In genomic region chr4:140238353-140239041, GRCh38 we compare ENCODE assay signal across 8 cellular contexts.
A peak's percentile ranks its signal among the peaks of the same experiment; 100 is the strongest.
DNase-seq lines count a peak whose midpoint lies in the region; ATAC-seq and TF ChIP-seq lines count a peak whose summit lies in the region.

No MANE protein-coding gene starts in this region.

- CTCF ChIA-PET in WTC11 (lab: Charles Lee), result interaction anchor here (0.7 to 3.0 kb wide), 9 partner anchors 11 to 540 kb away, joined by 3 to 26 read pairs (median 5); no protein-coding TSS in a partner anchor

- no peaks in the 10 kb centered on the region for H3K36me3 Mint-ChIP-seq in WTC11

- ATAC-seq in WTC11, result peak; percentile 57
- ATAC-seq in HG03460 (IDR thresholded peaks at IDR 0.05; ENCODE audit: unreplicated experiment), result no peak
- no peak for ATAC-seq in HG02642 (IDR thresholded peaks at IDR 0.05; ENCODE audit: poor library complexity, unreplicated experiment)
- ATAC-seq in HG02610 (IDR thresholded peaks at IDR 0.05; ENCODE audit: unreplicated experiment), result no peak

- H3K4me1 ChIP-seq in cardiac muscle cell (ENCODE audit: low read depth), result peaks cover 50% of the 10 kb centered on the region

- H3K36me3 ChIP-seq in cardiac muscle cell, result no peaks in the 10 kb centered on the region

- no peak for TF ChIP-seq CTCF in WTC11 (IDR thresholded peaks at IDR 0.05)
- no peak for TF ChIP-seq CTCF in cardiac muscle cell (IDR thresholded peaks at IDR 0.05; ENCODE audit: low read depth, low read length)

- H3K9me3 ChIP-seq in cardiac muscle cell (ENCODE audit: low read depth), result no peaks in the 10 kb centered on the region

- H3K27ac ChIP-seq in cardiac muscle cell, result peak overlapping the region; percentile 92

- DNase-seq in DMS153 (lab: John Stamatoyannopoulos, UW) (peak; percentile 95), NCI-H2029 treated with DMSO at 0.1 percent for 48 hours (lab: John Stamatoyannopoulos, UW) (peak; percentile 86), WTC11 (ENCODE audit: low spot score) (peak; percentile 49), cardiac muscle cell (ENCODE audit: low read depth in 1 of 2, low spot score in 1 of 2) (peak; percentile 84 to 96), retina (peak; percentile 71)

- H3K27me3 Mint-ChIP-seq in WTC11 (ENCODE audit: low read depth), result no peaks in the 10 kb centered on the region; the same call in 1 of the 2 replicates

- peak overlapping the region; percentile 100 for H3K27ac Mint-ChIP-seq in WTC11

- H3K27me3 ChIP-seq in cardiac muscle cell, result no peaks in the 10 kb centered on the region

- no peak overlapping the region for H3K4me3 ChIP-seq in cardiac muscle cell

- H3K9me3 Mint-ChIP-seq in WTC11, result no peaks in the 10 kb centered on the region

- POLR2A ChIA-PET in WTC11 (lab: Charles Lee), result interaction anchor here (0.5 to 3.1 kb wide), 6 partner anchors 14 to 1077 kb away, joined by 3 to 20 read pairs (median 4); partner anchors contain the start of gene SCOC

- peaks cover 77% of the 10 kb centered on the region for H3K4me1 Mint-ChIP-seq in WTC11

- peak overlapping the region; percentile 63 for H3K4me3 Mint-ChIP-seq in WTC11

TF ChIP-seq in WTC11, 78 proteins besides CTCF, POLR2A, EP300 and RAD21:
- no peak for TF ChIP-seq ZBTB43 (CRISPR knock-in tag; IDR thresholded peaks at IDR 0.05)
- TF ChIP-seq ETV6 (CRISPR knock-in tag; IDR thresholded peaks at IDR 0.05), result 0 out of 2 replicates have a peak, but pooled peaks have one; percentile 4
- TF ChIP-seq E2F1 (CRISPR knock-in tag; IDR thresholded peaks at IDR 0.05), result no peak
- TF ChIP-seq TCF7 (CRISPR knock-in tag; IDR thresholded peaks at IDR 0.05; ENCODE audit: low read depth), result no peak
- TF ChIP-seq TP53 (CRISPR knock-in tag; IDR thresholded peaks at IDR 0.05), result no peak
- TF ChIP-seq HMGA2 (CRISPR knock-in tag; IDR thresholded peaks at IDR 0.05), result no peak
- no peak for TF ChIP-seq SMAD4 (CRISPR knock-in tag; IDR thresholded peaks at IDR 0.05)
